In genomic region chr4:170027181-170027829, GRCh38 we compare ENCODE assay signal across 1 cellular context.
TF ChIP-seq lines count a peak whose summit lies in the region.

No MANE protein-coding gene starts in this region.

TF ChIP-seq in HepG2, 621 proteins besides CTCF, POLR2A, EP300 and RAD21 (continued from another document and continues in another):
- no peak; the same call in 1 of the 2 replicates for TF ChIP-seq ZNF646 (CRISPR knock-in tag; IDR thresholded peaks at IDR 0.05)
- 0 out of 2 replicates have a peak, but pooled peaks have one; percentile 62 for TF ChIP-seq ZBTB42 (CRISPR knock-in tag; IDR thresholded peaks at IDR 0.05)
- TF ChIP-seq ZNF782 (CRISPR knock-in tag; IDR thresholded peaks at IDR 0.05; ENCODE audit: borderline replicate concordance) = peak; percentile 91; the same call in 1 of the 2 replicates
- TF ChIP-seq SNAPC2 (CRISPR knock-in tag; IDR thresholded peaks at IDR 0.05) = 0 out of 2 replicates have a peak, but pooled peaks have one; percentile 6
- TF ChIP-seq ZBTB25 (CRISPR knock-in tag; IDR thresholded peaks at IDR 0.05) = no peak
- peak; percentile 82 for TF ChIP-seq TEF (CRISPR knock-in tag; IDR thresholded peaks at IDR 0.05)
- peak; percentile 23; the same call in 1 of the 2 replicates for TF ChIP-seq ZFY (CRISPR knock-in tag; IDR thresholded peaks at IDR 0.05)
- 0 out of 2 replicates have a peak, but pooled peaks have one; percentile 28 for TF ChIP-seq ZHX2 (IDR thresholded peaks at IDR 0.05; ENCODE audit: low read depth)
- 0 out of 2 replicates have a peak, but pooled peaks have one; percentile 48 for TF ChIP-seq ZHX2 (CRISPR knock-in tag; IDR thresholded peaks at IDR 0.05; ENCODE audit: borderline replicate concordance)
- TF ChIP-seq ZSCAN12 (CRISPR knock-in tag; IDR thresholded peaks at IDR 0.05) = no peak; the same call in 1 of the 2 replicates
- peak; percentile 65; the same call in 1 of the 2 replicates for TF ChIP-seq MYC (CRISPR knock-in tag; IDR thresholded peaks at IDR 0.05; ENCODE audit: borderline replicate concordance)
- TF ChIP-seq KLF15 (CRISPR knock-in tag; IDR thresholded peaks at IDR 0.05; ENCODE audit: borderline replicate concordance) = peak; percentile 86; the same call in 1 of the 2 replicates
- peak; percentile 99 for TF ChIP-seq MYPOP (CRISPR knock-in tag; IDR thresholded peaks at IDR 0.05)
- no peak for TF ChIP-seq IKZF1 (IDR thresholded peaks at IDR 0.05)
- TF ChIP-seq MAX (IDR thresholded peaks at IDR 0.05) = peak; percentile 99
- peak; percentile 65; the same call in 1 of the 2 replicates for TF ChIP-seq GABPB1 (CRISPR knock-in tag; IDR thresholded peaks at IDR 0.05)
- 0 out of 2 replicates have a peak, but pooled peaks have one; percentile 55 for TF ChIP-seq SMAD1 (CRISPR knock-in tag; IDR thresholded peaks at IDR 0.05; ENCODE audit: borderline replicate concordance, low read depth)
- 0 out of 2 replicates have a peak, but pooled peaks have one; percentile 28 for TF ChIP-seq GLI4 (CRISPR knock-in tag; IDR thresholded peaks at IDR 0.05; ENCODE audit: borderline replicate concordance)
- TF ChIP-seq ZNF546 (CRISPR knock-in tag; conservative IDR thresholded peaks at IDR 0.05) = 0 out of 2 replicates have a peak, but pooled peaks have one; percentile 19
- TF ChIP-seq ISX (CRISPR knock-in tag; conservative IDR thresholded peaks at IDR 0.05) = 0 out of 2 replicates have a peak, but pooled peaks have one; percentile 59
- TF ChIP-seq ZNF597 (CRISPR knock-in tag; IDR thresholded peaks at IDR 0.05) = no peak
- peak; percentile 89 for TF ChIP-seq ZMYM4 (CRISPR knock-in tag; IDR thresholded peaks at IDR 0.05)
- TF ChIP-seq POGZ (CRISPR knock-in tag; IDR thresholded peaks at IDR 0.05) = peak; percentile 85
- peak; percentile 47; the same call in 1 of the 2 replicates for TF ChIP-seq ZNF792 (CRISPR knock-in tag; IDR thresholded peaks at IDR 0.05)
- TF ChIP-seq DR1 (CRISPR knock-in tag; IDR thresholded peaks at IDR 0.05) = peak; percentile 44; the same call in 1 of the 2 replicates
- peak; percentile 98 for TF ChIP-seq ZNF253 (CRISPR knock-in tag; IDR thresholded peaks at IDR 0.05; ENCODE audit: borderline replicate concordance)
- TF ChIP-seq ZNF501 (CRISPR knock-in tag; IDR thresholded peaks at IDR 0.05) = peak; percentile 78
- TF ChIP-seq ZNF446 (CRISPR knock-in tag; IDR thresholded peaks at IDR 0.05) = 0 out of 2 replicates have a peak, but pooled peaks have one; percentile 37
- TF ChIP-seq DMTF1 (CRISPR knock-in tag; IDR thresholded peaks at IDR 0.05) = 0 out of 2 replicates have a peak, but pooled peaks have one; percentile 60
- TF ChIP-seq SNAI1 (CRISPR knock-in tag; IDR thresholded peaks at IDR 0.05; ENCODE audit: borderline replicate concordance) = 0 out of 2 replicates have a peak, but pooled peaks have one; percentile 64
- TF ChIP-seq SALL1 (CRISPR knock-in tag; IDR thresholded peaks at IDR 0.05) = peak; percentile 87
- TF ChIP-seq ZNF276 (CRISPR knock-in tag; IDR thresholded peaks at IDR 0.05; ENCODE audit: low read depth) = 0 out of 2 replicates have a peak, but pooled peaks have one; percentile 85
- peak; percentile 78; the same call in 1 of the 2 replicates for TF ChIP-seq HES4 (CRISPR knock-in tag; IDR thresholded peaks at IDR 0.05; ENCODE audit: borderline replicate concordance)
- TF ChIP-seq SOX5 (CRISPR knock-in tag; IDR thresholded peaks at IDR 0.05; ENCODE audit: borderline replicate concordance) = peak; percentile 19; the same call in 1 of the 2 replicates
- TF ChIP-seq NRL (CRISPR knock-in tag; IDR thresholded peaks at IDR 0.05; ENCODE audit: borderline replicate concordance) = peak; percentile 95
- TF ChIP-seq SMC3 (IDR thresholded peaks at IDR 0.05; ENCODE audit: low read length) = no peak
